ENCODE assay signal across 9 cellular contexts in the genomic region with DNA sequence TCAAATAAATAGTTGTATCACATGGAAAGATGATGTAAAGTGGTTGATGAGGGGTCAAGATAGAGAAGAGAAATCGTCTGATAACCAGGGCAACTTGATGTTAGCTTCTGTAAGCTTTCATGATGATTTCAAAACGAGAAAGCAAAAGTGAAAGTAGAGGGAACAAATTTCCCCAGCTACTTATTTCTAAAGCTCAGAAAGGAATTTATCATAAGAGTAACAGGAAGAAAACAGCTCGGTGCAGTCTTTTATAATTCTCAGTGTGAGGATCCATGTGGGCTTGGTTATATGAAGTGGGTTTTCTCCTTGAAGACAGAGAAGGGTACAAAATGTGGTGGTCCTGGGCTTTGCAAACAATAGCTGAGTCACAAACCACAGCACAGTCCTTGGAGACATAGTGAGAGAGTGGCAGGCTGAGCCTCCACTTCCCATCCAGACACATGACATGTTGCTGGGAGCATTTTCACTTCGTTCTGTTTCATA. TPM values are rescaled to one million over a fixed set of nuclear protein-coding genes. Genes with fewer than 3 reads are reported as not detected.
DNase-seq lines count a peak whose midpoint lies in the region; ATAC-seq and TF ChIP-seq lines count a peak whose summit lies in the region.
"Had no signal": no experiment of that assay in that cellular context is flagged by ENCODE, and none has a peak within 500 bp of the region (broad histone marks: within the 10 kb centered on the region; RNA-seq: fewer than 3 reads in every experiment).

No MANE protein-coding gene starts in this region.

- no peaks in the 10 kb centered on the region for H3K9me3 ChIP-seq in right atrium auricular region
- H3K9me3 ChIP-seq in right cardiac atrium (ENCODE audit: control insufficient read depth, low read length), result no peaks in the 10 kb centered on the region
- H3K9me3 ChIP-seq in tibial artery, result no peaks in the 10 kb centered on the region

- intact Hi-C loops in Right ventricle myocardium inferior (cut with DNase I) (no loop called here), right cardiac atrium (cut with DNase I) (no loop called here), tibial artery (cut with DNase I; ENCODE audit: low total_unique reads) (no loop called here)

- TF ChIP-seq CTCF in right atrium auricular region (IDR thresholded peaks at IDR 0.05), result no peak
- no peak for TF ChIP-seq CTCF in tibial artery (IDR thresholded peaks at IDR 0.05)

- in situ Hi-C loops in SK-MEL-5 (cut with HindIII; ENCODE audit: low pct_unique_long_range_greater_than_20kb, low sequenced_read_pairs), result no loop called here

- H3K36me3 ChIP-seq in right atrium auricular region (no peaks in the 10 kb centered on the region), tibial artery (no peaks in the 10 kb centered on the region)

- H3K27me3 ChIP-seq in right atrium auricular region (no peaks in the 10 kb centered on the region), right cardiac atrium (ENCODE audit: control insufficient read depth, insufficient read depth) (no peaks in the 10 kb centered on the region), tibial artery (no peaks in the 10 kb centered on the region)

- H3K27ac ChIP-seq in right atrium auricular region, result peak overlapping the region; percentile 35 to 58
- H3K27ac ChIP-seq in right cardiac atrium (ENCODE audit: low read length), result no peak overlapping the region
- H3K27ac ChIP-seq in tibial artery, result peak overlapping the region; percentile 22 to 58

- H3K4me1 ChIP-seq in right atrium auricular region (no peaks in the 10 kb centered on the region), right cardiac atrium (ENCODE audit: control insufficient read depth, insufficient read depth, low read length) (no peaks in the 10 kb centered on the region), tibial artery (peaks cover 0 to 3% (median 0%) of the 10 kb centered on the region in 4 donors)

- no peak for DNase-seq in right atrium auricular region (ENCODE audit: low spot score)
- DNase-seq in Right ventricle myocardium inferior (ENCODE audit: missing footprints), result no peak
- peak; percentile 0 for DNase-seq in SK-MEL-5 (ENCODE audit: low read depth, low spot score)
- no peak for DNase-seq in right cardiac atrium
- DNase-seq in tibial artery, result peak in 1 of 2 donors; percentile 19
- DNase-seq in NCI-H2227 (lab: John Stamatoyannopoulos, UW; ENCODE audit: unreplicated experiment), result no peak
- no peak for DNase-seq in NCI-H128 (lab: John Stamatoyannopoulos, UW; ENCODE audit: unreplicated experiment)

- H3K4me3 ChIP-seq in right atrium auricular region, result peak overlapping the region; percentile 5 to 22
- H3K4me3 ChIP-seq in right cardiac atrium (ENCODE audit: low read length), result peak overlapping the region; percentile 36
- H3K4me3 ChIP-seq in tibial artery, result peak overlapping the region; percentile 30 to 36

- ATAC-seq in Right ventricle myocardium inferior (no peak), HG02763 (IDR thresholded peaks at IDR 0.05; ENCODE audit: unreplicated experiment) (peak; percentile 75), right cardiac atrium (no peak)

- whole genome bisulfite sequencing in right cardiac atrium, result 14% methylated on average over 4 of the region's 4 CpGs

RNA-seq across cellular contexts. Expression of gene GLRA2, which starts 32.1 kb away (rescaled TPM):
- total RNA-seq in right atrium auricular region (not detected), Right ventricle myocardium inferior (not detected), right cardiac atrium (not detected)
- not detected in 2 replicates for total RNA-seq in SK-MEL-5 (2014; rRNA removed; shearing (Covaris generic))
- not detected in 2 replicates for polyA plus RNA-seq in SK-MEL-5 (2015; cell fraction: cytosol; rRNA removed)
- polyA plus RNA-seq in SK-MEL-5 (2015; cell fraction: nucleus; rRNA removed), result 0.62 TPM in 1 of 2 replicates, not detected in the other
- polyA plus RNA-seq in right cardiac atrium, result not detected
- total RNA-seq: dermis microvascular lymphatic vessel endothelial cell had no signal
